In the genomic region with DNA sequence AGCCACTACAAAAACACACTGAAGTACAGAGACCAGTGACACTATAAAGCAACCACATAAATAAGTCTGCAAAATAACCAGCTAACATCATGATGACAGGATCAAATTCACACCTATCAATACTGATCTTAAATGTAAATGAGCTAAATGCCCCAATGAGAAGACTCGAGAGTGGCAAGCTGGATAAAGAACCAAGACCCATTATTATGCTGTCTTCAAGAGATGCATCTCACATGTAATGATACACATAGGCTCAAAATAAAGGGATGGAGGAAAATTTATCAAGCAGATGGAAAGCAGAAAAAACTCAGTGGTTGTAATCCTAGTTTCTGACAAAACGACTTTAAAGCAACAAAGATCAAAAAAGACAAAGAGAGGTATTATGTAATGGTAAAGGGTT, we compare ENCODE assay signal across 23 cellular contexts.
"Had no signal": no experiment of that assay in that cellular context is flagged by ENCODE, and none has a peak within 500 bp of the region (broad histone marks: within the 10 kb centered on the region; RNA-seq: fewer than 3 reads in every experiment).

No MANE protein-coding gene starts in this region.

- H3K9me3 ChIP-seq: colonic mucosa, esophagus muscularis mucosa, gastrocnemius medialis, gastroesophageal sphincter had no signal

- DNase-seq: colonic mucosa; cortex of kidney; dermis blood vessel endothelial cell; dorsolateral prefrontal cortex; effector CD4-positive, alpha-beta T cell; effector CD8-positive, alpha-beta T cell; effector memory CD4-positive, alpha-beta T cell; effector memory CD8-positive, alpha-beta T cell; endodermal cell; erythroblast; esophagus squamous epithelium; foreskin fibroblast; foreskin keratinocyte; foreskin melanocyte; gastrocnemius medialis; glutamatergic neuron; head of caudate nucleus; heart left ventricle; heart right ventricle had no signal

- H3K4me1 ChIP-seq: colonic mucosa, esophagus muscularis mucosa, esophagus squamous epithelium, foreskin keratinocyte, gastrocnemius medialis, gastroesophageal sphincter, heart right ventricle had no signal

- H3K4me3 ChIP-seq: colonic mucosa, coronary artery, dorsolateral prefrontal cortex, esophagus muscularis mucosa, esophagus squamous epithelium, gastrocnemius medialis, gastroesophageal sphincter, heart left ventricle, heart right ventricle had no signal

- H3K27me3 ChIP-seq: colonic mucosa, dorsolateral prefrontal cortex, esophagus muscularis mucosa, esophagus squamous epithelium, foreskin keratinocyte, gastrocnemius medialis, gastroesophageal sphincter, heart left ventricle, heart right ventricle had no signal

- H3K36me3 ChIP-seq: colonic mucosa, esophagus muscularis mucosa, esophagus squamous epithelium, gastrocnemius medialis, gastroesophageal sphincter, heart left ventricle, heart right ventricle had no signal

- H3K27ac ChIP-seq: colonic mucosa, coronary artery, dorsolateral prefrontal cortex, epithelial cell of prostate, esophagus muscularis mucosa, esophagus squamous epithelium, foreskin keratinocyte, gastrocnemius medialis, gastroesophageal sphincter, heart left ventricle, heart right ventricle had no signal
